10 cellular contexts compared by ENCODE assay signal in the genomic region with DNA sequence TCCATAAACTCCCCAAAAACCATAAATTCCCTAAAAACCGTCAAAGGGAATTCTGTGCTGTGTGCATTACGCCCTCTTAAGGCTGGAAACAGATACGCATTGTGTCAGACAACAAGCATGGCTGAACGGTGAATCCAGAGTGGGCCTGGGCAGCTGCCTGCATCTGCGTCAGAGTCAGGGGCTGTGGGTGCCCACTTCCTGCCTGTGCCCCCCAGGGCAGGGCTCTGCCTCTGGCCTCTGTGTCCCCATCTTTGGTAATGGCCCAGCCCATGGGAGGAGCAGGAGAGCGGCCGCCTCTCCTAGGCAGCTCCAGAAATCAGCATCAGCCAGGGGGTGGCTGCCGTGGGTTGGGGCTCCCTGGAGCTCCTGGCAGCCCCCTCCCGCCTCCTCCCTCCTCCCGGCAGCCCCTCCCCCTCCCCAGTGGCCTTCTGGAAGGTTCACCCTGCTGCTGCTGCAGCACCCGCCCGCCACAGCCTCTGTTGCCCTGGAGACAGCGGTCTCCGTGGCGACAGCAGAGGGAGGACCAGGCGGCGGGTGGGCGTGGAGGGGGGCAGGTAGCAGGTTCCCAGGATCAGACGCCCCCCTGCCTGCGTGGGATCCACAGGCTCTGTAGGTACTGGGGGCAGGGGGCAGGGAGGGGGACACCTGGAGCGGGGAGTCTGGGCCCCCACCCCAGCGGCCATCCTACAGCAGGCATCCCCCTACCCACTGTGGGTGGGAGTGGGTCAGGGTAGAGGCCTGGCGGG. TPM values are rescaled to one million over a fixed set of nuclear protein-coding genes. Genes with fewer than 3 reads are reported as not detected.
DNase-seq lines count a peak whose midpoint lies in the region; ATAC-seq and TF ChIP-seq lines count a peak whose summit lies in the region.
"Had no signal": no experiment of that assay in that cellular context is flagged by ENCODE, and none has a peak within 500 bp of the region (broad histone marks: within the 10 kb centered on the region; RNA-seq: fewer than 3 reads in every experiment).

No MANE protein-coding gene starts in this region.

- 40 to 41% (median 41%) methylated on average over 21 to 23 of the region's 23 CpGs for WGBS in psoas muscle, 3 donors

- no peaks in the 10 kb centered on the region for H3K36me3 ChIP-seq in psoas muscle (ENCODE audit: insufficient read depth in 1 of 2, low read depth in 1 of 2)

- H3K4me3 Mint-ChIP-seq in type B pancreatic cell, result no peak overlapping the region

- intact Hi-C loops in Right ventricle myocardium inferior (cut with DNase I), result loop anchor here (10.0 kb wide), 1 partner anchor 121 kb away; no protein-coding TSS in a partner anchor
- intact Hi-C loops in left cardiac atrium (cut with DNase I), result loop anchor here (10.0 kb wide), 3 partner anchors 111 to 161 kb away; a partner anchor contains a TSS
- intact Hi-C loops in psoas muscle (cut with DNase I), result loop anchor here (5.0 to 10.0 kb wide), 2 partner anchors 227 to 729 kb away; no protein-coding TSS in a partner anchor

- no peak overlapping the region for H3K27ac ChIP-seq in psoas muscle

- no peaks in the 10 kb centered on the region for H3K4me1 ChIP-seq in psoas muscle

- no peaks in the 10 kb centered on the region for H3K9me3 ChIP-seq in psoas muscle

- TF ChIP-seq CTCF in fibroblast of pulmonary artery (IDR thresholded peaks at IDR 0.05; ENCODE audit: low read length, missing control alignments), result peak; percentile 53
- peak; percentile 69 for TF ChIP-seq CTCF in type B pancreatic cell (conservative IDR thresholded peaks at IDR 0.05)
- no peak for TF ChIP-seq CTCF in psoas muscle (IDR thresholded peaks at IDR 0.05)

- no peaks in the 10 kb centered on the region for H3K36me3 Mint-ChIP-seq in type B pancreatic cell

- H3K4me3 ChIP-seq in fibroblast of pulmonary artery (replicated peaks; ENCODE audit: low read depth, low read length) (no peak overlapping the region), psoas muscle (no peak overlapping the region)

- ATAC-seq in Right ventricle myocardium inferior, result no peak
- no peak for ATAC-seq in left cardiac atrium
- ATAC-seq in HG03457 (IDR thresholded peaks at IDR 0.05; ENCODE audit: unreplicated experiment), result no peak
- ATAC-seq in psoas muscle, result no peak
- no peak for ATAC-seq in GM21528 (IDR thresholded peaks at IDR 0.05; ENCODE audit: low FRiP score, unreplicated experiment)

- H3K4me1 Mint-ChIP-seq in type B pancreatic cell (ENCODE audit: unreplicated experiment), result peaks cover 5% of the 10 kb centered on the region

- peaks cover 20% of the 10 kb centered on the region for H3K27me3 Mint-ChIP-seq in type B pancreatic cell

- DNase-seq in Right ventricle myocardium inferior (ENCODE audit: missing footprints) (peak; percentile 17), left cardiac atrium (no peak), RKO (ENCODE audit: low spot score) (peak; percentile 63), fibroblast of pulmonary artery (ENCODE audit: low read depth) (peak; percentile 39), type B pancreatic cell (ENCODE audit: extremely low spot score, unreplicated experiment) (no peak), psoas muscle (no peak)
- DNase-seq: activated CD4-positive, alpha-beta T cell treated with anti-CD3 and anti-CD28 coated beads for 1 hour; effector CD4-positive, alpha-beta T cell had no signal

- no peaks in the 10 kb centered on the region for H3K9me3 Mint-ChIP-seq in type B pancreatic cell

- peaks cover 0 to 60% (median 9%) of the 10 kb centered on the region in 3 donors for H3K27me3 ChIP-seq in psoas muscle (ENCODE audit: insufficient read depth in 3 of 3, low read length in 2 of 3)

- no peak overlapping the region for H3K27ac Mint-ChIP-seq in type B pancreatic cell

RNA-seq across cellular contexts. Expression of a gene that starts 5.9 kb away (rescaled TPM):
- total RNA-seq in Right ventricle myocardium inferior (0.73 TPM), left cardiac atrium (1 to 10 TPM; 1.7 to 2.4 TPM), type B pancreatic cell (ENCODE audit: low replicate concordance) (14.1 and 26.8 TPM in 2 replicates), psoas muscle (1 to 10 TPM; 1.0 to 1.4 (median 1.3) TPM)
- under 1 TPM; 0.64 to 0.91 (median 0.81) TPM for polyA plus RNA-seq in psoas muscle

Comparison
In these comparisons a context has a peak if more than half of its experiments do, and no peak if none do; other contexts are left out.
1. DNase-seq: peak in Right ventricle myocardium inferior (single experiment), RKO (single experiment) and fibroblast of pulmonary artery (single experiment); none in left cardiac atrium (single experiment), type B pancreatic cell (single experiment) and psoas muscle (0 of 2).